Comparison of ENCODE assay signal across 8 cellular contexts in genomic region chr2:154375625-154376020, GRCh38.
DNase-seq lines count a peak whose midpoint lies in the region; ATAC-seq and TF ChIP-seq lines count a peak whose summit lies in the region.

No MANE protein-coding gene starts in this region.

- H3K27me3 ChIP-seq in gastroesophageal sphincter (no peaks in the 10 kb centered on the region), subcutaneous abdominal adipose tissue (ENCODE audit: control insufficient read depth in 5 of 5, insufficient read depth in 4 of 5, low read length in 5 of 5) (no peaks in the 10 kb centered on the region)

- H3K9me3 Mint-ChIP-seq in activated T-cell treated with anti-CD3 and anti-CD28 coated beads, Interleukin-2, amount 50 U/mL, for 4 hours, result peaks cover 3% of the 10 kb centered on the region

- H3K4me1 ChIP-seq in gastroesophageal sphincter (no peaks in the 10 kb centered on the region), subcutaneous abdominal adipose tissue (ENCODE audit: control insufficient read depth in 5 of 5, insufficient read depth in 5 of 5, low read length in 5 of 5) (peaks cover 0 to 5% (median 0%) of the 10 kb centered on the region in 5 donors)

- H3K9ac ChIP-seq in subcutaneous abdominal adipose tissue (ENCODE audit: low read length in 5 of 5), result no peak overlapping the region

- no peaks in the 10 kb centered on the region for H3K4me1 Mint-ChIP-seq in activated T-cell treated with anti-CD3 and anti-CD28 coated beads, Interleukin-2, amount 50 U/mL, for 4 hours (ENCODE audit: low read depth)

- TF ChIP-seq CTCF in LNCaP clone FGC (IDR thresholded peaks at IDR 0.05; ENCODE audit: control insufficient read depth, extremely low read depth, insufficient read depth), result peak; percentile 40
- peak in 3 of 4 experiments; percentile 28 to 49 (median 29) for TF ChIP-seq CTCF in gastroesophageal sphincter (IDR thresholded peaks at IDR 0.05)

- 3 to 6% methylated on average over 8 of the region's 8 CpGs for WGBS in gastroesophageal sphincter (ENCODE audit: low coverage in 1 of 2), 2 donors

- DNase-seq in DMS53 treated with DMSO at 0.1 percent for 48 hours (lab: John Stamatoyannopoulos, UW; ENCODE audit: unreplicated experiment) (peak; percentile 72), LNCaP clone FGC (ENCODE audit: low read depth) (peak; percentile 27), SHP77 treated with DMSO at 0.1 percent for 48 hours (lab: John Stamatoyannopoulos, UW) (peak; percentile 44)
- no peak for DNase-seq in activated T-cell treated with anti-CD3 and anti-CD28 coated beads, Interleukin-2, amount 50 U/mL, for 4 hours

- H3K36me3 Mint-ChIP-seq in activated T-cell treated with anti-CD3 and anti-CD28 coated beads, Interleukin-2, amount 50 U/mL, for 4 hours (ENCODE audit: insufficient read depth), result no peaks in the 10 kb centered on the region

- no peak overlapping the region for H3K4me3 ChIP-seq in LNCaP clone FGC (ENCODE audit: low read depth, low read length)
- no peak overlapping the region for H3K4me3 ChIP-seq in gastroesophageal sphincter
- peak overlapping the region in 4 of 5 donors; percentile 22 to 51 (median 44) for H3K4me3 ChIP-seq in subcutaneous abdominal adipose tissue (ENCODE audit: low read depth in 1 of 5, low read length in 5 of 5)

- TF ChIP-seq POLR2A in gastroesophageal sphincter (IDR thresholded peaks at IDR 0.05), result no peak

- H3K36me3 ChIP-seq in gastroesophageal sphincter (no peaks in the 10 kb centered on the region), subcutaneous abdominal adipose tissue (ENCODE audit: control insufficient read depth in 5 of 5, insufficient read depth in 5 of 5, low read length in 5 of 5) (no peaks in the 10 kb centered on the region)

- H3K9me3 ChIP-seq in gastroesophageal sphincter, result no peaks in the 10 kb centered on the region
- H3K9me3 ChIP-seq in subcutaneous abdominal adipose tissue (ENCODE audit: control insufficient read depth in 5 of 5, low read length in 5 of 5), result no peaks in the 10 kb centered on the region

- ATAC-seq in gastroesophageal sphincter, result no peak
- no peak for ATAC-seq in HG03095 (IDR thresholded peaks at IDR 0.05; ENCODE audit: unreplicated experiment)
- no peak for ATAC-seq in activated T-cell treated with anti-CD3 and anti-CD28 coated beads, Interleukin-2, amount 50 U/mL, for 4 hours
- no peak for ATAC-seq in HG02678 (IDR thresholded peaks at IDR 0.05; ENCODE audit: unreplicated experiment)

- H3K27ac ChIP-seq in gastroesophageal sphincter, result no peak overlapping the region
- no peak overlapping the region for H3K27ac ChIP-seq in subcutaneous abdominal adipose tissue (ENCODE audit: low read depth, low read length)

- H3K4me3 Mint-ChIP-seq in activated T-cell treated with anti-CD3 and anti-CD28 coated beads, Interleukin-2, amount 50 U/mL, for 4 hours, result no peak overlapping the region

- H3K27me3 Mint-ChIP-seq in activated T-cell treated with anti-CD3 and anti-CD28 coated beads, Interleukin-2, amount 50 U/mL, for 4 hours (ENCODE audit: low read depth), result no peaks in the 10 kb centered on the region

- no peak for TF ChIP-seq EP300 in gastroesophageal sphincter (IDR thresholded peaks at IDR 0.05)

Comparison
In these comparisons a context has a peak if more than half of its experiments do, and no peak if none do; other contexts are left out.
1. H3K4me3 ChIP-seq: peak in subcutaneous abdominal adipose tissue (4 of 5); none in LNCaP clone FGC (single experiment) and gastroesophageal sphincter (0 of 2).